In genomic region chr5:59712836-59713487, GRCh38 we compare ENCODE assay signal across 12 cellular contexts.
DNase-seq lines count a peak whose midpoint lies in the region; ATAC-seq and TF ChIP-seq lines count a peak whose summit lies in the region.
"Had no signal": no experiment of that assay in that cellular context is flagged by ENCODE, and none has a peak within 500 bp of the region (broad histone marks: within the 10 kb centered on the region; RNA-seq: fewer than 3 reads in every experiment).

No MANE protein-coding gene starts in this region.

- DNase-seq in ACHN (peak; percentile 12), ELF-1 (ENCODE audit: low read depth, low spot score) (peak; percentile 31), NCI-H69 (lab: John Stamatoyannopoulos, UW) (peak; percentile 54), fibroblast of mammary gland (ENCODE audit: low read depth) (peak; percentile 6), NCI-H345 treated with DMSO at 0.1 percent for 48 hours (lab: John Stamatoyannopoulos, UW; ENCODE audit: unreplicated experiment) (no peak), HuH-7.5 (ENCODE audit: low spot score) (no peak), GM10266 (ENCODE audit: extremely low spot score) (no peak)
- DNase-seq: activated CD8-positive, alpha-beta memory T cell treated with anti-CD3 and anti-CD28 coated beads for 24 hours; DMS79 treated with DMSO at 0.1 percent for 48 hours; NCI-H146 had no signal

- in situ Hi-C loops in ACHN (cut with HindIII; ENCODE audit: low pct_ligation_motif_present, low pct_unique_long_range_greater_than_20kb, low sequenced_read_pairs) = no loop called here

- TF ChIP-seq CTCF in fibroblast of mammary gland (conservative IDR thresholded peaks at IDR 0.05; ENCODE audit: control insufficient read depth, insufficient read depth, low read depth, low read length) (no peak), GM10266 (IDR thresholded peaks at IDR 0.05; ENCODE audit: control insufficient read depth, insufficient read depth, low read depth, missing control alignments) (no peak)

- no peak overlapping the region for H3K4me3 ChIP-seq in fibroblast of mammary gland (ENCODE audit: control insufficient read depth, low read depth, low read length)
- H3K4me3 ChIP-seq: right atrium auricular region had no signal

- ATAC-seq in HG03469 (IDR thresholded peaks at IDR 0.05; ENCODE audit: unreplicated experiment) = no peak

Comparison
In these comparisons a context has a peak if more than half of its experiments do, and no peak if none do; other contexts are left out.
1. DNase-seq: peak in ACHN (single experiment), ELF-1 (single experiment), NCI-H69 (single experiment) and fibroblast of mammary gland (single experiment); none in NCI-H345 treated with DMSO at 0.1 percent for 48 hours (single experiment), HuH-7.5 (single experiment) and GM10266 (single experiment).